11 cellular contexts compared by ENCODE assay signal in genomic region chr2:156476021-156476420, GRCh38. TPM values are rescaled to one million over a fixed set of nuclear protein-coding genes. Genes with fewer than 3 reads are reported as not detected.
DNase-seq lines count a peak whose midpoint lies in the region; ATAC-seq and TF ChIP-seq lines count a peak whose summit lies in the region.
"Had no signal": no experiment of that assay in that cellular context is flagged by ENCODE, and none has a peak within 500 bp of the region (broad histone marks: within the 10 kb centered on the region; RNA-seq: fewer than 3 reads in every experiment).

No MANE protein-coding gene starts in this region.

- TF ChIP-seq CTCF in neutrophil (IDR thresholded peaks at IDR 0.05) (no peak), gastrocnemius medialis (IDR thresholded peaks at IDR 0.05 in 4 of 5, conservative IDR thresholded peaks at IDR 0.05 in 1 of 5) (no peak)

- H3K27ac Mint-ChIP-seq in T-helper 1 cell treated with Interleukin-12 subunit alpha and Interleukin-12 subunit beta and Interleukin-4 antibody, amounts not matched to agents 30 μg/mL and 1 μg/mL, for 36 hours, result peak overlapping the region; percentile 18

- H3K27me3 ChIP-seq in neutrophil (no peaks in the 10 kb centered on the region), gastrocnemius medialis (no peaks in the 10 kb centered on the region)

- H3K36me3 ChIP-seq in neutrophil, result no peaks in the 10 kb centered on the region
- H3K36me3 ChIP-seq in gastrocnemius medialis, result no peaks in the 10 kb centered on the region

- H3K9me3 Mint-ChIP-seq in T-helper 1 cell treated with Interleukin-12 subunit alpha and Interleukin-12 subunit beta and Interleukin-4 antibody, amounts not matched to agents 30 μg/mL and 1 μg/mL, for 36 hours, result no peaks in the 10 kb centered on the region

- H3K27me3 Mint-ChIP-seq in T-helper 1 cell treated with Interleukin-12 subunit alpha and Interleukin-12 subunit beta and Interleukin-4 antibody, amounts not matched to agents 30 μg/mL and 1 μg/mL, for 36 hours (ENCODE audit: low read depth), result no peaks in the 10 kb centered on the region

- no peaks in the 10 kb centered on the region for H3K9me3 ChIP-seq in neutrophil
- H3K9me3 ChIP-seq in gastrocnemius medialis, result no peaks in the 10 kb centered on the region

- in situ Hi-C loops in gastrocnemius medialis (cut with MboI; ENCODE audit: low sequenced_read_pairs in 4 of 4), result no loop called here

- H3K4me1 ChIP-seq in neutrophil (ENCODE audit: control insufficient read depth in 1 of 2, insufficient read depth in 1 of 2, low read depth in 1 of 2, low read length in 1 of 2) (peaks cover 57 to 78% of the 10 kb centered on the region in 2 experiments), gastrocnemius medialis (peaks cover 13 to 34% of the 10 kb centered on the region in 2 donors)

- intact Hi-C loops in gastrocnemius medialis (cut with DNase I; ENCODE audit: low total_unique reads), result no loop called here

- H3K4me3 Mint-ChIP-seq in T-helper 1 cell treated with Interleukin-12 subunit alpha and Interleukin-12 subunit beta and Interleukin-4 antibody, amounts not matched to agents 30 μg/mL and 1 μg/mL, for 36 hours, result no peak overlapping the region

- peaks cover 10% of the 10 kb centered on the region for H3K36me3 Mint-ChIP-seq in T-helper 1 cell treated with Interleukin-12 subunit alpha and Interleukin-12 subunit beta and Interleukin-4 antibody, amounts not matched to agents 30 μg/mL and 1 μg/mL, for 36 hours (ENCODE audit: low read depth)

- no peak for DNase-seq in NK-92 (lab: John Stamatoyannopoulos, UW; ENCODE audit: unreplicated experiment)
- DNase-seq in middle frontal gyrus (ENCODE audit: extremely low spot score, low spot score), result no peak
- DNase-seq in AG08395 (ENCODE audit: low spot score), result no peak
- DNase-seq in gastrocnemius medialis, result no peak
- DNase-seq: kidney; NCI-H524 treated with DMSO at 0.1 percent for 48 hours; stimulated activated CD4-positive, alpha-beta T cell treated with anti-CD3 and anti-CD28 coated beads, Interleukin-4, amount 100 ng/mL, for 24 hours had no signal

- H3K27ac ChIP-seq in neutrophil, result peak overlapping the region; percentile 37
- peak overlapping the region in 2 of 4 donors; percentile 9 to 18 for H3K27ac ChIP-seq in gastrocnemius medialis

- no peak for TF ChIP-seq POLR2A in gastrocnemius medialis (IDR thresholded peaks at IDR 0.05)

- no peak overlapping the region for H3K4me3 ChIP-seq in neutrophil (ENCODE audit: low read depth in 1 of 2, low read length in 1 of 2)
- H3K4me3 ChIP-seq in gastrocnemius medialis, result no peak overlapping the region

- ATAC-seq in GM18861 (IDR thresholded peaks at IDR 0.05; ENCODE audit: unreplicated experiment) (peak; percentile 38), HG02642 (IDR thresholded peaks at IDR 0.05; ENCODE audit: poor library complexity, unreplicated experiment) (peak; percentile 38), gastrocnemius medialis (no peak)

- H3K4me1 Mint-ChIP-seq in T-helper 1 cell treated with Interleukin-12 subunit alpha and Interleukin-12 subunit beta and Interleukin-4 antibody, amounts not matched to agents 30 μg/mL and 1 μg/mL, for 36 hours (ENCODE audit: low read depth), result peaks cover 46% of the 10 kb centered on the region

RNA-seq across cellular contexts. Expression of gene GPD2, which starts 39.8 kb away (rescaled TPM):
- total RNA-seq in gastrocnemius medialis, result 10 to 100 TPM; 39.2 to 69.7 (median 64.1) TPM

Comparison
In these comparisons a context has a peak if more than half of its experiments do, and no peak if none do; other contexts are left out.
1. ATAC-seq: peak in GM18861 (single experiment) and HG02642 (single experiment); none in gastrocnemius medialis (0 of 2).